17 cellular contexts compared by ENCODE assay signal in genomic region chr1:187313115-187313514, GRCh38.
"Had no signal": no experiment of that assay in that cellular context is flagged by ENCODE, and none has a peak within 500 bp of the region (broad histone marks: within the 10 kb centered on the region; RNA-seq: fewer than 3 reads in every experiment).

No MANE protein-coding gene starts in this region.

- H3K36me3 ChIP-seq: adrenal gland, brain microvascular endothelial cell, neural progenitor cell, upper lobe of right lung had no signal

- H3K27me3 Mint-ChIP-seq: dendritic cell treated with granulocyte-macrophage colony-stimulating factor and Interleukin-4, amounts not matched to agents 40 ng/mL and 50 ng/mL, for 4 days; stimulated activated naive CD8-positive, alpha-beta T cell treated with anti-CD3 and anti-CD28 coated beads, Interleukin-15, amount 100 ng/mL, for 72 hours had no signal

- ATAC-seq: stimulated activated naive CD8-positive, alpha-beta T cell treated with anti-CD3 and anti-CD28 coated beads, Interleukin-15, amount 100 ng/mL, for 72 hours; upper lobe of right lung had no signal

- H3K9ac ChIP-seq: neural progenitor cell, parathyroid adenoma had no signal

- H3K79me2 ChIP-seq: hepatocyte, parathyroid adenoma had no signal

- H3K4me2 ChIP-seq: hepatocyte, neural progenitor cell had no signal

- H3K4me3 Mint-ChIP-seq: dendritic cell treated with granulocyte-macrophage colony-stimulating factor and Interleukin-4, amounts not matched to agents 40 ng/mL and 50 ng/mL, for 4 days; neural progenitor cell; stimulated activated naive CD8-positive, alpha-beta T cell treated with anti-CD3 and anti-CD28 coated beads, Interleukin-15, amount 100 ng/mL, for 72 hours had no signal

- H3K9me3 ChIP-seq: adrenal gland, testis, upper lobe of right lung had no signal

- DNase-seq: activated CD4-positive, alpha-beta T cell treated with anti-CD3 and anti-CD28 coated beads, Interleukin-2, amount 50 U/mL, for 1 hour; activated CD4-positive, CD25-positive, alpha-beta regulatory T cell; activated naive CD4-positive, alpha-beta T cell treated with anti-CD3 and anti-CD28 coated beads, Interleukin-2, amount 50 U/mL, for 16 hours; adrenal gland; brain microvascular endothelial cell; cerebellar nuclear complex; erythroblast; kidney; stimulated activated CD4-positive, alpha-beta T cell treated with anti-CD3 and anti-CD28 coated beads, Interleukin-15, amount 100 ng/mL, for 24 hours; stimulated activated CD4-positive, alpha-beta T cell treated with anti-CD3 and anti-CD28 coated beads, Interleukin-4, amount 100 ng/mL, for 24 hours; stimulated activated naive CD8-positive, alpha-beta T cell treated with anti-CD3 and anti-CD28 coated beads, Interleukin-15, amount 100 ng/mL, for 72 hours; testis; upper lobe of right lung had no signal

- H3K4me1 Mint-ChIP-seq: neural progenitor cell; stimulated activated naive CD8-positive, alpha-beta T cell treated with anti-CD3 and anti-CD28 coated beads, Interleukin-15, amount 100 ng/mL, for 72 hours had no signal

- H3K4me3 ChIP-seq: adrenal gland, hepatocyte, neural progenitor cell, testis, upper lobe of right lung had no signal

- H2AFZ ChIP-seq: hepatocyte, neural progenitor cell, parathyroid adenoma had no signal

- H3K27ac ChIP-seq: adrenal gland, brain microvascular endothelial cell, hepatocyte, neural progenitor cell, parathyroid adenoma, testis, upper lobe of right lung had no signal

- H3K27me3 ChIP-seq: adrenal gland, brain microvascular endothelial cell, hepatocyte, neural progenitor cell, testis, upper lobe of right lung had no signal

- H3K9me3 Mint-ChIP-seq: dendritic cell treated with granulocyte-macrophage colony-stimulating factor and Interleukin-4, amounts not matched to agents 40 ng/mL and 50 ng/mL, for 4 days; neural progenitor cell; stimulated activated naive CD8-positive, alpha-beta T cell treated with anti-CD3 and anti-CD28 coated beads, Interleukin-15, amount 100 ng/mL, for 72 hours had no signal

- H3K4me1 ChIP-seq: adrenal gland, neural progenitor cell, parathyroid adenoma, testis, upper lobe of right lung had no signal

- H3K27ac Mint-ChIP-seq: dendritic cell treated with granulocyte-macrophage colony-stimulating factor and Interleukin-4, amounts not matched to agents 40 ng/mL and 50 ng/mL, for 4 days; neural progenitor cell; stimulated activated naive CD8-positive, alpha-beta T cell treated with anti-CD3 and anti-CD28 coated beads, Interleukin-15, amount 100 ng/mL, for 72 hours had no signal

- H3K36me3 Mint-ChIP-seq: neural progenitor cell had no signal
